ENCODE assay signal across 20 cellular contexts in the genomic region with DNA sequence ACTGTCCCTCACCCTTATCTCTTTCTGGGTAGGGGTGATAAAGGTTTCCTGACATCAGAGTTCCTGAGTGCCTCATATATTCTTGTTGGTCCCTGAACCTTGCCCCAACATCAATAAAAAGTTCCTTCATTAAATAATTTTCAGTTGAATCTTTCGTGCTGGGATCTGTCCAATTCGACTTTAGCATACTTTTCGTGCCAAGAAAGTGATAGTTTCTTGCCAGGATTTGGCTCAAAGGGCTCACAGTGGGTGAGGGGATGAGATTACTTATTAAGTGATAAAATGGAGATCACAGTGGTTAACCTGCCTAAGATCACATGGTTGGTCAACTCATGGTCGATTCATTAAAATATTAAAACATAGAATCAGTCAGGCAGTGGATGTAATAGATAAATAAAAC.
"Had no signal": no experiment of that assay in that cellular context is flagged by ENCODE, and none has a peak within 500 bp of the region (broad histone marks: within the 10 kb centered on the region; RNA-seq: fewer than 3 reads in every experiment).

No MANE protein-coding gene starts in this region.

- FAIRE-seq: HTR-8/SVneo, K562 had no signal

- H3K27ac ChIP-seq: KMS-11, SJCRH30 had no signal

- H3K36me3 ChIP-seq: SJCRH30 had no signal

- DNase-seq: Kasumi-1, MM.1S, NCI-H1092 treated with DMSO at 0.1 percent for 48 hours, NCI-H1436, NCI-H187 treated with DMSO at 0.1 percent for 48 hours, NCI-H2029 treated with DMSO at 0.1 percent for 48 hours, NCI-H2171 treated with DMSO at 0.1 percent for 48 hours, NCI-H345, NCI-H510A, NCI-H524 treated with DMSO at 0.1 percent for 48 hours, NCI-H69, NCI-H774, SHP77 treated with DMSO at 0.1 percent for 48 hours, SJCRH30 had no signal

- H3K4me1 ChIP-seq: SJCRH30 had no signal

- H3K9me3 ChIP-seq: SJCRH30 had no signal

- H3K27me3 ChIP-seq: SJCRH30 had no signal

- ATAC-seq: K562, Panc1, Right ventricle myocardium inferior, SK-N-SH treated with all-trans-retinoic acid at 6 μM for 48 hours had no signal

- H3K4me3 ChIP-seq: K562, SJCRH30 had no signal
